Comparison of ENCODE assay signal across 9 cellular contexts in the genomic region with DNA sequence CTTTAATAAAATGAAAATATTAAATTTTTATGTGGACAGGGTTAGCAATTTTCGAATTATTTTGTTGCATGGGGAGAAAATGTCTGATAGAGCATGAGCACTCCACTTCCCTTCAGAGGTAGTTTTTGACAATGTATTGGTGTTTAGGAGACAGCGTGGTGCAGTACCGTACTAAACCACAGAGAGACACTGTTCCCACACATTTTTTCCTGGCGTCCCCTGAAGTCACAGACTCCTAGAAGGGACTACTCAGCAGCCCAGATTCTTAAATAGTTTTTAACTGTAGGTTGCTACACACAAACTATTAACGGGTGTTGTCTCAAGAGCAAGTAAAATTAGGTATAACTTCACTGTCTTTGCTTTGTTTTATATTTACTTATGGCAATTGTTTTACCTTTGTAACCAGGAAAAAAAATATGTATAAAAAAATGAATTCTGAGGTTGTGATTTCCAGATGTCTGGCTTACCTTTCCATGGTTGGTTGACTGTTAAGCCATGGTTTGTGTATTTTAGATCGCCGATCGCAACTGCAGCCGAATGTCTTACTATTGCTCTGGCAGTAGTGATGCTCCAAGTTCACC.
DNase-seq lines count a peak whose midpoint lies in the region; ATAC-seq and TF ChIP-seq lines count a peak whose summit lies in the region.
"Had no signal": no experiment of that assay in that cellular context is flagged by ENCODE, and none has a peak within 500 bp of the region (broad histone marks: within the 10 kb centered on the region; RNA-seq: fewer than 3 reads in every experiment).

No MANE protein-coding gene starts in this region.

- TF ChIP-seq RAD21 in HCT116 (IDR thresholded peaks at IDR 0.05; ENCODE audit: low read depth): peak; percentile 93

- TF ChIP-seq POLR2A in HCT116 (IDR thresholded peaks at IDR 0.05; ENCODE audit: borderline replicate concordance, extremely low read depth, insufficient read depth, insufficient read length) (no peak), adrenal gland (IDR thresholded peaks at IDR 0.05) (no peak)

- H3K27me3 ChIP-seq in HCT116 (ENCODE audit: insufficient read depth, low read length) (no peaks in the 10 kb centered on the region), adrenal gland (no peaks in the 10 kb centered on the region), left ventricle myocardium inferior (ENCODE audit: low read depth) (no peaks in the 10 kb centered on the region)

- no peaks in the 10 kb centered on the region for H3K9me3 ChIP-seq in HCT116 (ENCODE audit: control insufficient read depth in 1 of 2, insufficient read depth in 1 of 2, low read depth in 1 of 2, low read length in 2 of 2)
- H3K9me3 ChIP-seq in adrenal gland (replicated peaks in 1 of 3): no peaks in the 10 kb centered on the region
- no peaks in the 10 kb centered on the region for H3K9me3 ChIP-seq in left ventricle myocardium inferior (replicated peaks)

- H3K4me2 ChIP-seq in HCT116 (ENCODE audit: low read length): no peak overlapping the region

- H3K4me1 ChIP-seq in HCT116 (ENCODE audit: control insufficient read depth in 1 of 2, insufficient read depth in 2 of 2, low read length in 2 of 2) (no peaks in the 10 kb centered on the region), adrenal gland (replicated peaks in 1 of 2) (no peaks in the 10 kb centered on the region), left ventricle myocardium inferior (no peaks in the 10 kb centered on the region)

- BruUV-seq in HCT116 (replicated peaks; lab: Mats Ljungman, UMichigan): no TSS peak

- POLR2A ChIA-PET in HCT116 (lab: Charles Lee): no interaction called here

- H3K9ac ChIP-seq in HCT116 (ENCODE audit: low read length): no peak overlapping the region

- peak; percentile 98 for ATAC-seq in HCT116
- no peak for ATAC-seq in GM18861 (IDR thresholded peaks at IDR 0.05; ENCODE audit: unreplicated experiment)
- ATAC-seq in HG03135 (IDR thresholded peaks at IDR 0.05; ENCODE audit: unreplicated experiment): no peak

- no peaks in the 10 kb centered on the region for H3K36me3 ChIP-seq in HCT116 (ENCODE audit: control insufficient read depth in 1 of 2, insufficient read depth in 2 of 2, low read length in 2 of 2)
- H3K36me3 ChIP-seq in adrenal gland (replicated peaks in 1 of 2): peaks cover 0 to 23% of the 10 kb centered on the region in 2 donors
- H3K36me3 ChIP-seq in left ventricle myocardium inferior: no peaks in the 10 kb centered on the region

- H3K4me3 ChIP-seq in HCT116 (replicated peaks in 1 of 2; ENCODE audit: low read depth in 1 of 2, low read length in 2 of 2) (no peak overlapping the region), adrenal gland (no peak overlapping the region), left ventricle myocardium inferior (no peak overlapping the region)
- H3K4me3 ChIP-seq: skin epidermis had no signal

- H3K79me2 ChIP-seq in HCT116 (ENCODE audit: insufficient read depth, low read length): no peaks in the 10 kb centered on the region

- DNase-seq in COLO668 (lab: John Stamatoyannopoulos, UW; ENCODE audit: unreplicated experiment) (peak; percentile 40), HCT116 (ENCODE audit: low read depth, low spot score) (peak; percentile 52), NCI-H510A treated with DMSO at 0.1 percent for 48 hours (lab: John Stamatoyannopoulos, UW) (peak; percentile 53), adrenal gland (peak; percentile 35 to 74 (median 47)), left ventricle myocardium inferior (no peak), retina (peak; percentile 70)

- RAD21 ChIA-PET in HCT116 (lab: Charles Lee; ENCODE audit: low non-redundant PET in 1 of 2, low total read pairs in 2 of 2, uncharacterized antibody in 2 of 2, unreplicated experiment in 2 of 2): interaction anchor here in 1 of 2 experiments (0.8 kb wide), 1 partner anchor 378 kb away, joined by 3 read pairs; no protein-coding TSS in a partner anchor

- TF ChIP-seq CTCF in HCT116 (IDR thresholded peaks at IDR 0.05 in 2 of 3, conservative IDR thresholded peaks at IDR 0.05 in 1 of 3; ENCODE audit: borderline replicate concordance in 1 of 3, insufficient read depth in 1 of 3, low read depth in 2 of 3, low read length in 2 of 3) (peak; percentile 91), adrenal gland (IDR thresholded peaks at IDR 0.05) (peak; percentile 65 to 88 (median 81)), left ventricle myocardium inferior (IDR thresholded peaks at IDR 0.05; ENCODE audit: borderline replicate concordance) (peak; percentile 93)

- H2AFZ ChIP-seq in HCT116 (ENCODE audit: low read depth, low read length, poor library complexity, severe bottlenecking): no peak overlapping the region

- H4K20me1 ChIP-seq in HCT116 (ENCODE audit: insufficient read depth): no peaks in the 10 kb centered on the region

- intact Hi-C loops in HCT116 (cut with micrococcal nuclease): loop anchor here (1.0 to 5.0 kb wide), 6 partner anchors 161 to 621 kb away; no protein-coding TSS in a partner anchor
- intact Hi-C loops in adrenal gland (cut with DNase I): loop anchor here in 1 of 2 donors (5.0 kb wide), 1 partner anchor 161 kb away; no protein-coding TSS in a partner anchor
- intact Hi-C loops in left ventricle myocardium inferior (cut with micrococcal nuclease): loop anchor here (5.0 kb wide), 1 partner anchor 376 kb away; no protein-coding TSS in a partner anchor

- no peaks in the 10 kb centered on the region for H3K9me2 ChIP-seq in HCT116 (ENCODE audit: insufficient read depth)

- no peak overlapping the region for H3K27ac ChIP-seq in HCT116 (ENCODE audit: low read depth, low read length)
- no peak overlapping the region for H3K27ac ChIP-seq in adrenal gland
- H3K27ac ChIP-seq in left ventricle myocardium inferior (replicated peaks): no peak overlapping the region
- H3K27ac ChIP-seq: skin epidermis had no signal

- CTCF ChIA-PET in HCT116 (lab: Charles Lee): interaction anchor here (0.6 kb wide), 1 partner anchor 504 kb away, joined by 3 read pairs; no protein-coding TSS in a partner anchor

- 59 to 63% (median 60%) methylated on average over 9 of the region's 9 CpGs for WGBS in adrenal gland, 4 donors

TF ChIP-seq in HCT116, 20 proteins besides CTCF, POLR2A, EP300 and RAD21:
- TF ChIP-seq MAX (IDR thresholded peaks at IDR 0.05) (no peak), CBX3 (IDR thresholded peaks at IDR 0.05; ENCODE audit: low read depth) (no peak), TCF7L2 (IDR thresholded peaks at IDR 0.05; ENCODE audit: borderline replicate concordance, extremely low read depth, insufficient read depth, insufficient read length) (no peak), CEBPB (IDR thresholded peaks at IDR 0.05; ENCODE audit: low read depth) (no peak)
